Comparison of ENCODE assay signal across 7 cellular contexts in the genomic region with DNA sequence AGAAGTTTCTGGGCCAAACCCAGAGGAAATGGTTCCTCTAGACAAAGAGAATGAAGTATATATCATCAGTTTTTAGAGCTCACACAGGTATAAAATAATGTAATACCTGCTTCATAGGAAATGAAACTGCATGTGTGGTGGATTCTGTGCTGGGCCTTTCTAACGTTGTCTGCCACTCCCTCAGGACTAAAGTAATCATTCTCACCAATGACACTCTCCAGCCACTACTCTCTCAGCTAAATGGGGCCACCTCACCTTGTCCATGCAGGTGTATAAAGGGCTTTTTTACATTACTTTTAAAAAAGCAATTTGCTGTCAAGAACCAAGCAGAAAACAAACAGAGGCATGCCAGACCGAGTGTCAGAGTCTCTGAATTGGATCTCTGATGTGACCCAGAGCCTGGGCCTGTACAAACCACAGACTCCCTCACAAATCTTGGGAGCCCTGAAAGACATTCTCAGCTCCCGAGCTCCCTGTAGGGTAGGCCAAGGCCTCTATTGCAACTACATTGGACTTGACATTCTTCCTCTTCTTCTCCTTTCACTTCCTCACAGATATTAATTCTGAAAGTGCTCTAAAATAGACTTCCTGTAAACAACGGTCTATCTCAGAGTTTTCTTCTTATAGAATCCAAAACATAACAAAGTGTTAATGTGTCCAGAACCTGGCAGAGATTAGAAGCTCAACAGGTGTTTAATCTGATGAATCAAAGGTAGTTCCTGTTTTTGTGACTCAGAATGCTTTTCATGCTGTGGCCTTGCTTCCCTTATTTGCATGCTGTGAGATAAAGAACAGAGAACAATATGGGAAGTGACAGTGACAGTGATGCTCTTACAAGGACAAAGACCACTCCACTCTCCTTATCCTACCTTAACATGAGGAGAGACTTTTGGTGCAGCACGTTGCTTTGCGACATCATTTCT. TPM values are rescaled to one million over a fixed set of nuclear protein-coding genes. Genes with fewer than 3 reads are reported as not detected.
A peak's percentile ranks its signal among the peaks of the same experiment; 100 is the strongest.
DNase-seq lines count a peak whose midpoint lies in the region; ATAC-seq and TF ChIP-seq lines count a peak whose summit lies in the region.

No MANE protein-coding gene starts in this region.

- intact Hi-C loops in heart left ventricle (cut with DNase I): loop anchor here in 2 of 10 donors (5.0 to 10.0 kb wide), 2 partner anchors 53 to 866 kb away; no protein-coding TSS in a partner anchor
- intact Hi-C loops in tibial artery (cut with DNase I; ENCODE audit: low total_unique reads): no loop called here

- 40 to 54% (median 48%) methylated on average over 6 of the region's 6 CpGs for WGBS in heart left ventricle, 4 donors

- H3K36me3 ChIP-seq in heart left ventricle (no peaks in the 10 kb centered on the region), tibial artery (no peaks in the 10 kb centered on the region)

- H3K27ac ChIP-seq in heart left ventricle (peak overlapping the region in 4 of 12 donors; percentile 2 to 83 (median 32)), tibial artery (no peak overlapping the region)

- DNase-seq in NOMO-1 treated with DMSO at 0.1 percent for 48 hours (lab: John Stamatoyannopoulos, UW; ENCODE audit: unreplicated experiment): peak; percentile 99
- no peak for DNase-seq in heart left ventricle
- no peak for DNase-seq in SK-N-DZ (ENCODE audit: low spot score)
- no peak for DNase-seq in tibial artery
- DNase-seq in NCI-H2196 treated with DMSO at 0.1 percent for 48 hours (lab: John Stamatoyannopoulos, UW; ENCODE audit: unreplicated experiment): no peak

- H3K9me3 ChIP-seq in heart left ventricle: no peaks in the 10 kb centered on the region
- H3K9me3 ChIP-seq in tibial artery: no peaks in the 10 kb centered on the region

- H3K27me3 ChIP-seq in heart left ventricle: no peaks in the 10 kb centered on the region
- H3K27me3 ChIP-seq in tibial artery: no peaks in the 10 kb centered on the region

- no peak for TF ChIP-seq CTCF in heart left ventricle (IDR thresholded peaks at IDR 0.05)
- TF ChIP-seq CTCF in tibial artery (IDR thresholded peaks at IDR 0.05): no peak

- H3K4me1 ChIP-seq in heart left ventricle (peaks cover 0 to 30% (median 0%) of the 10 kb centered on the region in 12 donors), tibial artery (no peaks in the 10 kb centered on the region)

- no peak for TF ChIP-seq POLR2A in heart left ventricle (IDR thresholded peaks at IDR 0.05)

- ATAC-seq in GM18909 (IDR thresholded peaks at IDR 0.05; ENCODE audit: poor library complexity, unreplicated experiment): peak; percentile 92
- peak; percentile 81 for ATAC-seq in HG02763 (IDR thresholded peaks at IDR 0.05; ENCODE audit: unreplicated experiment)
- peak in 3 of 4 donors; percentile 38 to 62 (median 55) for ATAC-seq in heart left ventricle

- H3K4me3 ChIP-seq in heart left ventricle (no peak overlapping the region), tibial artery (no peak overlapping the region)

RNA-seq across cellular contexts. Expression of gene AIM2, which starts 8.6 kb away (rescaled TPM):
- 1 to 10 TPM in 3 of 9 donors, under 1 TPM in 2, not detected in 4; 0.31 to 2.4 (median 2.1) TPM for total RNA-seq in heart left ventricle
- under 1 TPM; 0.04 to 0.38 TPM for polyA plus RNA-seq in heart left ventricle
- not detected in 2 replicates for polyA plus RNA-seq in SK-N-DZ (2014; cell fraction: cytosol; rRNA removed)
- polyA plus RNA-seq in SK-N-DZ (2014; cell fraction: nucleus; rRNA removed): not detected in 2 replicates

RNA-seq across cellular contexts. Expression of gene IFI16, which starts 58.3 kb away (rescaled TPM):
- total RNA-seq in heart left ventricle: 100 to 1,000 TPM in 1 of 9 donors, 10 to 100 TPM in 8; 19.1 to 125 (median 23.7) TPM
- polyA plus RNA-seq in heart left ventricle: 10 to 100 TPM; 25.5 to 27.1 TPM
- polyA plus RNA-seq in SK-N-DZ (2014; cell fraction: cytosol; rRNA removed): 0.30 and 0.88 TPM in 2 replicates
- polyA plus RNA-seq in SK-N-DZ (2014; cell fraction: nucleus; rRNA removed): 0.91 and 1.1 TPM in 2 replicates
